ENCODE assay signal across 10 cellular contexts in the genomic region with DNA sequence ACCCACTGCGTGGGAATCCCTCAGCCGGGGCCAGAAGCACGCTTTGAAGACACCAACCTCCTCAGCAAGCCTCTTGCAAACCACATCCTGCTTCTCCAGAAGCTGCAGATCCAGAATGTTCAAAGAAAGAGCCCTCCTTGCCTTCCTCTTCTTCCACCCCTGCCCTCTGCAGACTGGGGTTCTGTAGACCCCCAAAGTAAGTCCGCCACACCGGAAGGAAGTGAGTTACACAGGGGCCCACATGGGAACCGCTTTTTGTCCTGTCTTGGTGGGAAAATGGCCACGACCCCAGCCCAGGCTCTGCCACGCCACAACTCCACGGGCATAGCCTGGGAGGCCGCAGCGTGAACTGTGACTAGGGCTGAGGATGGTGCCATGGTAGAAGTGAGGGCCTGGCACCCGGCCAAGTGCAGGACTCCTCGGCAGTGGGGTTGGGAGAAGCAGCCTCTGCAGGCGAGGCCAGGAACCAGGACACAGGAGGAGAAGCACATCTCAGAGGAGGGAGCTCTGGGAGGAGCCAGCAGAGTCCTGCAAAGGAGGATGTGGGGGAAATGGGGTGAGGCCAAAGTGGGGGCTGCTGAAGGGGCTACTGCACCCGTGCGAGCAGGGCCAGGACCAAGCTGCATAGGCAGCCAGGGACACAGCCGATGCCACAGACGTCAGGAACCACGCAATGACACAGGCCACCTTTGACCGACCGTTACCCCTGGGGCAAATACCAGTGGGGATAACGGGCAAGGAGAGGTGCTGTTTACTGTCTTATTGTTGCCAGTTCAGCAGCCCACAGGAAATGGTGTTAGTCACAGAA.
DNase-seq lines count a peak whose midpoint lies in the region; ATAC-seq and TF ChIP-seq lines count a peak whose summit lies in the region.
"Had no signal": no experiment of that assay in that cellular context is flagged by ENCODE, and none has a peak within 500 bp of the region (broad histone marks: within the 10 kb centered on the region; RNA-seq: fewer than 3 reads in every experiment).

No MANE protein-coding gene starts in this region.

- peak; percentile 75 for ATAC-seq in stimulated activated naive CD8-positive, alpha-beta T cell treated with anti-CD3 and anti-CD28 coated beads, Interleukin-15, amount 100 ng/mL, for 72 hours
- no peak for ATAC-seq in HG02981 (IDR thresholded peaks at IDR 0.05; ENCODE audit: unreplicated experiment)
- ATAC-seq in GM21360 (IDR thresholded peaks at IDR 0.05; ENCODE audit: unreplicated experiment): no peak

- peak overlapping the region; percentile 46 for H3K4me3 ChIP-seq in fibroblast of mammary gland (ENCODE audit: control insufficient read depth, low read depth, low read length)

- H3K27ac Mint-ChIP-seq in stimulated activated naive CD8-positive, alpha-beta T cell treated with anti-CD3 and anti-CD28 coated beads, Interleukin-15, amount 100 ng/mL, for 72 hours: peak overlapping the region; percentile 89 to 94

- no peaks in the 10 kb centered on the region for H3K9me3 Mint-ChIP-seq in stimulated activated naive CD8-positive, alpha-beta T cell treated with anti-CD3 and anti-CD28 coated beads, Interleukin-15, amount 100 ng/mL, for 72 hours

- H3K4me1 Mint-ChIP-seq in stimulated activated naive CD8-positive, alpha-beta T cell treated with anti-CD3 and anti-CD28 coated beads, Interleukin-15, amount 100 ng/mL, for 72 hours: peaks cover 51% of the 10 kb centered on the region

- H3K4me3 Mint-ChIP-seq in stimulated activated naive CD8-positive, alpha-beta T cell treated with anti-CD3 and anti-CD28 coated beads, Interleukin-15, amount 100 ng/mL, for 72 hours: peak overlapping the region; percentile 83 to 84

- no peak for TF ChIP-seq CTCF in fibroblast of mammary gland (conservative IDR thresholded peaks at IDR 0.05; ENCODE audit: control insufficient read depth, insufficient read depth, low read depth, low read length)

- DNase-seq in NCI-H748 (lab: John Stamatoyannopoulos, UW; ENCODE audit: unreplicated experiment): peak; percentile 17
- no peak for DNase-seq in NCI-H748 treated with DMSO at 0.1 percent for 48 hours (lab: John Stamatoyannopoulos, UW)
- DNase-seq in activated CD8-positive, alpha-beta memory T cell treated with anti-CD3 and anti-CD28 coated beads for 24 hours: peak; percentile 80
- peak; percentile 53 for DNase-seq in fibroblast of mammary gland (ENCODE audit: low read depth)
- DNase-seq in stimulated activated naive CD8-positive, alpha-beta T cell treated with anti-CD3 and anti-CD28 coated beads, Interleukin-15, amount 100 ng/mL, for 72 hours: peak; percentile 39 to 58
- no peak for DNase-seq in COR-L47 (lab: John Stamatoyannopoulos, UW)
- DNase-seq: kidney, NCI-H2171 had no signal

- H3K27me3 Mint-ChIP-seq in stimulated activated naive CD8-positive, alpha-beta T cell treated with anti-CD3 and anti-CD28 coated beads, Interleukin-15, amount 100 ng/mL, for 72 hours: no peaks in the 10 kb centered on the region

Comparison
In these comparisons a context has a peak if more than half of its experiments do, and no peak if none do; other contexts are left out.
1. DNase-seq: peak in NCI-H748 (single experiment), activated CD8-positive, alpha-beta memory T cell treated with anti-CD3 and anti-CD28 coated beads for 24 hours (single experiment), fibroblast of mammary gland (single experiment) and stimulated activated naive CD8-positive, alpha-beta T cell treated with anti-CD3 and anti-CD28 coated beads, Interleukin-15, amount 100 ng/mL, for 72 hours (2 of 2); none in NCI-H748 treated with DMSO at 0.1 percent for 48 hours (single experiment) and COR-L47 (single experiment).